Comparison of ENCODE assay signal across 28 cellular contexts in genomic region chr20:6083926-6084325, GRCh38. TPM values are rescaled to one million over a fixed set of nuclear protein-coding genes. Genes with fewer than 3 reads are reported as not detected.
"Had no signal": no experiment of that assay in that cellular context is flagged by ENCODE, and none has a peak within 500 bp of the region (broad histone marks: within the 10 kb centered on the region; RNA-seq: fewer than 3 reads in every experiment).

No MANE protein-coding gene starts in this region.

- H3K27me3 ChIP-seq: colonic mucosa, esophagus squamous epithelium, gastrocnemius medialis, heart right ventricle had no signal

- H3K9me3 ChIP-seq: colonic mucosa, esophagus squamous epithelium, gastrocnemius medialis, heart right ventricle, left ventricle myocardium inferior, lower lobe of right lung had no signal

- H3K27ac ChIP-seq: colonic mucosa, epithelial cell of prostate, esophagus squamous epithelium, gastrocnemius medialis, heart right ventricle, left ventricle myocardium inferior, lower lobe of right lung had no signal

- H3K9me3 Mint-ChIP-seq: effector memory CD8-positive, alpha-beta T cell had no signal

- H3K4me3 Mint-ChIP-seq: dendritic cell treated with granulocyte-macrophage colony-stimulating factor and Interleukin-4, amounts not matched to agents 40 ng/mL and 50 ng/mL, for 4 days; effector memory CD8-positive, alpha-beta T cell; endodermal cell had no signal

- H3K27me3 Mint-ChIP-seq: dendritic cell treated with granulocyte-macrophage colony-stimulating factor and Interleukin-4, amounts not matched to agents 40 ng/mL and 50 ng/mL, for 4 days had no signal

- H3K36me3 ChIP-seq: gastrocnemius medialis, left ventricle myocardium inferior, lower lobe of right lung had no signal

- H3K4me3 ChIP-seq: colonic mucosa, esophagus squamous epithelium, gastrocnemius medialis, heart right ventricle, left ventricle myocardium inferior, lower lobe of right lung had no signal

- H3K27ac Mint-ChIP-seq: dendritic cell treated with granulocyte-macrophage colony-stimulating factor and Interleukin-4, amounts not matched to agents 40 ng/mL and 50 ng/mL, for 4 days; effector memory CD8-positive, alpha-beta T cell; endodermal cell had no signal

- H3K4me1 Mint-ChIP-seq: endodermal cell had no signal

- ATAC-seq: effector memory CD8-positive, alpha-beta T cell; esophagus mucosa; gastrocnemius medialis; heart right ventricle; left colon; left lobe of liver; lower lobe of right lung had no signal

- H3K4me1 ChIP-seq: colonic mucosa, gastrocnemius medialis, heart right ventricle, left ventricle myocardium inferior, lower lobe of right lung had no signal

- DNase-seq: colonic mucosa; cortex of kidney; effector CD8-positive, alpha-beta T cell; effector memory CD8-positive, alpha-beta T cell; endodermal cell; erythroblast; esophagus squamous epithelium; foreskin melanocyte; gastrocnemius medialis; glutamatergic neuron; head of caudate nucleus; heart right ventricle; hippocampal formation; kidney glomerular epithelial cell; left colon; left ventricle myocardium inferior; lower lobe of right lung; mesendoderm; midbrain had no signal

RNA-seq across cellular contexts. Expression of gene LRRN4, which starts 30.1 kb away (rescaled TPM):
- total RNA-seq: chondrocyte, colonic mucosa, dermis microvascular lymphatic vessel endothelial cell, esophagus mucosa, gastrocnemius medialis, left colon, lower leg skin, lung microvascular endothelial cell, mononuclear cell had no signal
